ENCODE assay signal across 18 cellular contexts in the genomic region with DNA sequence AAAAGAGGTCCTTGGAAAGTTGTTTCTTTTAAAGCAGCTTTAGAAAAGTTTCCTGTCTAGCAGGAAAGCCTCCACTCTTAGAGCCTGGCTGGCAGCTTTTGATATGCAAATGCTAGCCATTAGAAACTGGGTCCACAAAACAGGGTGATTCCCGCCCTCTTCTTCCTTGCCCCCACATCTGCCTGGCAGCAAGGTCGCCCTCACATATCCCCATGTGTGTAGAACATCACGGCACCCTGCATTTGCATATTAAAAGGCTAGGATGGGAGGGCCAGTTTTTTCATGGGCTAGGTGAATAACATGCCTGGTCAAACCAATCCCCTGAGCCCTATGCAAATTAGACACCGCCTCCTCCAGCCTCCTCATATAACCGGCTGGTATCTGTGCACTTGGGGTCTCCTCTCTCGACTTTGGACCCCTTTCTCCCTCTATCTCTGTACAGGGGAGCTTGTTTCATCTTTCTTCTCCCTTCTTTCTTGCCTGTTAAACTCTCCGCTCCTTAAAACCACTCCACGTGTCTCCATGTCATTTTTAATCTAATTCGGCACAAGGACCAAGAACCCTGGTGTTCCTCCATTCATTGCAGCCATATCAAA.
DNase-seq lines count a peak whose midpoint lies in the region; ATAC-seq and TF ChIP-seq lines count a peak whose summit lies in the region.
"Had no signal": no experiment of that assay in that cellular context is flagged by ENCODE, and none has a peak within 500 bp of the region (broad histone marks: within the 10 kb centered on the region; RNA-seq: fewer than 3 reads in every experiment).

No MANE protein-coding gene starts in this region.

- H3K27ac ChIP-seq in iPS-20b (ENCODE audit: low read length): peak overlapping the region; percentile 94
- H3K27ac ChIP-seq: 22Rv1, C4-2B, HL-60 had no signal

- H3K4me1 Mint-ChIP-seq in WTC11: peaks cover 74% of the 10 kb centered on the region

- CTCF ChIA-PET in WTC11 (lab: Charles Lee): interaction anchor here (0.7 kb wide), 1 partner anchor 38 kb away, joined by 3 read pairs; no protein-coding TSS in a partner anchor

- ATAC-seq in WTC11 (peak; percentile 92), HG03159 (IDR thresholded peaks at IDR 0.05; ENCODE audit: unreplicated experiment) (no peak), GM21390 (IDR thresholded peaks at IDR 0.05; ENCODE audit: unreplicated experiment) (no peak)

- H3K36me3 Mint-ChIP-seq in WTC11: peaks cover 28% of the 10 kb centered on the region

- H3K9ac ChIP-seq in iPS-20b (ENCODE audit: low read depth, low read length): peak overlapping the region; percentile 68; the same call in 1 of the 2 replicates

- H3K27me3 Mint-ChIP-seq in WTC11 (ENCODE audit: low read depth): no peaks in the 10 kb centered on the region; the same call in 1 of the 2 replicates

- H3K4me3 Mint-ChIP-seq in WTC11: 0 out of 2 replicates have a peak overlapping the region, but pooled peaks have one; percentile 0

- DNase-seq in NCI-H526 (lab: John Stamatoyannopoulos, UW) (peak; percentile 21 to 64), NCI-H526 treated with DMSO at 0.1 percent for 48 hours (lab: John Stamatoyannopoulos, UW) (no peak), WTC11 (ENCODE audit: low spot score) (peak; percentile 71), NCI-H1105 treated with DMSO at 0.1 percent for 48 hours (lab: John Stamatoyannopoulos, UW) (no peak)
- DNase-seq in activated CD8-positive, alpha-beta memory T cell treated with anti-CD3 and anti-CD28 coated beads, Interleukin-2, amount 50 U/mL, for 48 hours: no peak
- DNase-seq: AML-193, MM.1S, NCI-H1105, NCI-H1694, NCI-H2081 treated with DMSO at 0.1 percent for 48 hours, NCI-H774 had no signal

- POLR2A ChIA-PET in WTC11 (lab: Charles Lee): no interaction called here

- peak overlapping the region; percentile 94 for H3K27ac Mint-ChIP-seq in WTC11

- H3K27me3 ChIP-seq in iPS-20b (ENCODE audit: insufficient read depth, low read length): no peaks in the 10 kb centered on the region

- peaks cover 24% of the 10 kb centered on the region for H3K9me3 Mint-ChIP-seq in WTC11

- H3K4me1 ChIP-seq in iPS-20b (ENCODE audit: insufficient read depth, low read length): peaks cover 30% of the 10 kb centered on the region; the same call in 1 of the 2 replicates
- H3K4me1 ChIP-seq: HAP-1 had no signal

- no peak for TF ChIP-seq CTCF in WTC11 (IDR thresholded peaks at IDR 0.05)

- no peaks in the 10 kb centered on the region for H3K36me3 ChIP-seq in iPS-20b (ENCODE audit: insufficient read depth, low read depth, low read length)
- H3K36me3 ChIP-seq: HAP-1 had no signal

- peak overlapping the region; percentile 25; the same call in 1 of the 2 replicates for H3K4me3 ChIP-seq in iPS-20b (ENCODE audit: low read length)
- H3K4me3 ChIP-seq: HAP-1 had no signal

- H3K9me3 ChIP-seq in iPS-20b (ENCODE audit: insufficient read depth, low read depth, low read length): peaks cover 21% of the 10 kb centered on the region; the same call in 1 of the 2 replicates
- H3K9me3 ChIP-seq: HAP-1 had no signal

TF ChIP-seq in WTC11, 78 proteins besides CTCF, POLR2A, EP300 and RAD21 (continues in another document):
- TF ChIP-seq, protein P1, sequence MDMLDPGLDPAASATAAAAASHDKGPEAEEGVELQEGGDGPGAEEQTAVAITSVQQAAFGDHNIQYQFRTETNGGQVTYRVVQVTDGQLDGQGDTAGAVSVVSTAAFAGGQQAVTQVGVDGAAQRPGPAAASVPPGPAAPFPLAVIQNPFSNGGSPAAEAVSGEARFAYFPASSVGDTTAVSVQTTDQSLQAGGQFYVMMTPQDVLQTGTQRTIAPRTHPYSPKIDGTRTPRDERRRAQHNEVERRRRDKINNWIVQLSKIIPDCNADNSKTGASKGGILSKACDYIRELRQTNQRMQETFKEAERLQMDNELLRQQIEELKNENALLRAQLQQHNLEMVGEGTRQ (CRISPR knock-in tag; IDR thresholded peaks at IDR 0.05): 0 out of 2 replicates have a peak, but pooled peaks have one; percentile 20
- peak; percentile 44; the same call in 1 of the 2 replicates for TF ChIP-seq TEAD1 (CRISPR knock-in tag; IDR thresholded peaks at IDR 0.05)
- TF ChIP-seq, protein P2, sequence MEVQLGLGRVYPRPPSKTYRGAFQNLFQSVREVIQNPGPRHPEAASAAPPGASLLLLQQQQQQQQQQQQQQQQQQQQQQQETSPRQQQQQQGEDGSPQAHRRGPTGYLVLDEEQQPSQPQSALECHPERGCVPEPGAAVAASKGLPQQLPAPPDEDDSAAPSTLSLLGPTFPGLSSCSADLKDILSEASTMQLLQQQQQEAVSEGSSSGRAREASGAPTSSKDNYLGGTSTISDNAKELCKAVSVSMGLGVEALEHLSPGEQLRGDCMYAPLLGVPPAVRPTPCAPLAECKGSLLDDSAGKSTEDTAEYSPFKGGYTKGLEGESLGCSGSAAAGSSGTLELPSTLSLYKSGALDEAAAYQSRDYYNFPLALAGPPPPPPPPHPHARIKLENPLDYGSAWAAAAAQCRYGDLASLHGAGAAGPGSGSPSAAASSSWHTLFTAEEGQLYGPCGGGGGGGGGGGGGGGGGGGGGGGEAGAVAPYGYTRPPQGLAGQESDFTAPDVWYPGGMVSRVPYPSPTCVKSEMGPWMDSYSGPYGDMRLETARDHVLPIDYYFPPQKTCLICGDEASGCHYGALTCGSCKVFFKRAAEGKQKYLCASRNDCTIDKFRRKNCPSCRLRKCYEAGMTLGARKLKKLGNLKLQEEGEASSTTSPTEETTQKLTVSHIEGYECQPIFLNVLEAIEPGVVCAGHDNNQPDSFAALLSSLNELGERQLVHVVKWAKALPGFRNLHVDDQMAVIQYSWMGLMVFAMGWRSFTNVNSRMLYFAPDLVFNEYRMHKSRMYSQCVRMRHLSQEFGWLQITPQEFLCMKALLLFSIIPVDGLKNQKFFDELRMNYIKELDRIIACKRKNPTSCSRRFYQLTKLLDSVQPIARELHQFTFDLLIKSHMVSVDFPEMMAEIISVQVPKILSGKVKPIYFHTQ (CRISPR knock-in tag; IDR thresholded peaks at IDR 0.05): no peak
- TF ChIP-seq, protein P3, sequence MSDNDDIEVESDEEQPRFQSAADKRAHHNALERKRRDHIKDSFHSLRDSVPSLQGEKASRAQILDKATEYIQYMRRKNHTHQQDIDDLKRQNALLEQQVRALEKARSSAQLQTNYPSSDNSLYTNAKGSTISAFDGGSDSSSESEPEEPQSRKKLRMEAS (CRISPR knock-in tag; IDR thresholded peaks at IDR 0.05): peak; percentile 67; the same call in 1 of the 2 replicates
- TF ChIP-seq RORB (CRISPR knock-in tag; IDR thresholded peaks at IDR 0.05): no peak
- no peak for TF ChIP-seq SMAD3 (CRISPR knock-in tag; IDR thresholded peaks at IDR 0.05; ENCODE audit: borderline replicate concordance)
- TF ChIP-seq FOXK1 (CRISPR knock-in tag; IDR thresholded peaks at IDR 0.05): no peak
- no peak for TF ChIP-seq ZNF416 (CRISPR knock-in tag; IDR thresholded peaks at IDR 0.05)
- TF ChIP-seq, protein P4, sequence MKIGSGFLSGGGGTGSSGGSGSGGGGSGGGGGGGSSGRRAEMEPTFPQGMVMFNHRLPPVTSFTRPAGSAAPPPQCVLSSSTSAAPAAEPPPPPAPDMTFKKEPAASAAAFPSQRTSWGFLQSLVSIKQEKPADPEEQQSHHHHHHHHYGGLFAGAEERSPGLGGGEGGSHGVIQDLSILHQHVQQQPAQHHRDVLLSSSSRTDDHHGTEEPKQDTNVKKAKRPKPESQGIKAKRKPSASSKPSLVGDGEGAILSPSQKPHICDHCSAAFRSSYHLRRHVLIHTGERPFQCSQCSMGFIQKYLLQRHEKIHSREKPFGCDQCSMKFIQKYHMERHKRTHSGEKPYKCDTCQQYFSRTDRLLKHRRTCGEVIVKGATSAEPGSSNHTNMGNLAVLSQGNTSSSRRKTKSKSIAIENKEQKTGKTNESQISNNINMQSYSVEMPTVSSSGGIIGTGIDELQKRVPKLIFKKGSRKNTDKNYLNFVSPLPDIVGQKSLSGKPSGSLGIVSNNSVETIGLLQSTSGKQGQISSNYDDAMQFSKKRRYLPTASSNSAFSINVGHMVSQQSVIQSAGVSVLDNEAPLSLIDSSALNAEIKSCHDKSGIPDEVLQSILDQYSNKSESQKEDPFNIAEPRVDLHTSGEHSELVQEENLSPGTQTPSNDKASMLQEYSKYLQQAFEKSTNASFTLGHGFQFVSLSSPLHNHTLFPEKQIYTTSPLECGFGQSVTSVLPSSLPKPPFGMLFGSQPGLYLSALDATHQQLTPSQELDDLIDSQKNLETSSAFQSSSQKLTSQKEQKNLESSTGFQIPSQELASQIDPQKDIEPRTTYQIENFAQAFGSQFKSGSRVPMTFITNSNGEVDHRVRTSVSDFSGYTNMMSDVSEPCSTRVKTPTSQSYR (CRISPR knock-in tag; IDR thresholded peaks at IDR 0.05): no peak
- no peak for TF ChIP-seq NFYB (CRISPR knock-in tag; conservative IDR thresholded peaks at IDR 0.05; ENCODE audit: low read depth)
- no peak for TF ChIP-seq CBFB (CRISPR knock-in tag; IDR thresholded peaks at IDR 0.05; ENCODE audit: low read depth)
- TF ChIP-seq, protein P5, sequence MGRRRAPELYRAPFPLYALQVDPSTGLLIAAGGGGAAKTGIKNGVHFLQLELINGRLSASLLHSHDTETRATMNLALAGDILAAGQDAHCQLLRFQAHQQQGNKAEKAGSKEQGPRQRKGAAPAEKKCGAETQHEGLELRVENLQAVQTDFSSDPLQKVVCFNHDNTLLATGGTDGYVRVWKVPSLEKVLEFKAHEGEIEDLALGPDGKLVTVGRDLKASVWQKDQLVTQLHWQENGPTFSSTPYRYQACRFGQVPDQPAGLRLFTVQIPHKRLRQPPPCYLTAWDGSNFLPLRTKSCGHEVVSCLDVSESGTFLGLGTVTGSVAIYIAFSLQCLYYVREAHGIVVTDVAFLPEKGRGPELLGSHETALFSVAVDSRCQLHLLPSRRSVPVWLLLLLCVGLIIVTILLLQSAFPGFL (CRISPR knock-in tag; IDR thresholded peaks at IDR 0.05; ENCODE audit: borderline replicate concordance): no peak
- TF ChIP-seq ZBTB21 (CRISPR knock-in tag; IDR thresholded peaks at IDR 0.05; ENCODE audit: borderline replicate concordance): no peak
- no peak for TF ChIP-seq CREB1 (CRISPR knock-in tag; IDR thresholded peaks at IDR 0.05)
- TF ChIP-seq SP1 (CRISPR knock-in tag; conservative IDR thresholded peaks at IDR 0.05): peak; percentile 68
- TF ChIP-seq, protein P6, sequence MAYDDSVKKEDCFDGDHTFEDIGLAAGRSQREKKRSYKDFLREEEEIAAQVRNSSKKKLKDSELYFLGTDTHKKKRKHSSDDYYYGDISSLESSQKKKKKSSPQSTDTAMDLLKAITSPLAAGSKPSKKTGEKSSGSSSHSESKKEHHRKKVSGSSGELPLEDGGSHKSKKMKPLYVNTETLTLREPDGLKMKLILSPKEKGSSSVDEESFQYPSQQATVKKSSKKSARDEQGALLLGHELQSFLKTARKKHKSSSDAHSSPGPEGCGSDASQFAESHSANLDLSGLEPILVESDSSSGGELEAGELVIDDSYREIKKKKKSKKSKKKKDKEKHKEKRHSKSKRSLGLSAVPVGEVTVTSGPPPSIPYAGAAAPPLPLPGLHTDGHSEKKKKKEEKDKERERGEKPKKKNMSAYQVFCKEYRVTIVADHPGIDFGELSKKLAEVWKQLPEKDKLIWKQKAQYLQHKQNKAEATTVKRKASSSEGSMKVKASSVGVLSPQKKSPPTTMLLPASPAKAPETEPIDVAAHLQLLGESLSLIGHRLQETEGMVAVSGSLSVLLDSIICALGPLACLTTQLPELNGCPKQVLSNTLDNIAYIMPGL (CRISPR knock-in tag; IDR thresholded peaks at IDR 0.05): no peak

Comparison
In these comparisons a context has a peak if more than half of its experiments do, and no peak if none do; other contexts are left out.
1. DNase-seq: peak in NCI-H526 (2 of 2) and WTC11 (single experiment); none in NCI-H526 treated with DMSO at 0.1 percent for 48 hours (single experiment), activated CD8-positive, alpha-beta memory T cell treated with anti-CD3 and anti-CD28 coated beads, Interleukin-2, amount 50 U/mL, for 48 hours (single experiment) and NCI-H1105 treated with DMSO at 0.1 percent for 48 hours (single experiment).